14 cellular contexts compared by ENCODE assay signal in genomic region chr2:216741223-216741593, GRCh38. TPM values are rescaled to one million over a fixed set of nuclear protein-coding genes. Genes with fewer than 3 reads are reported as not detected.
"Had no signal": no experiment of that assay in that cellular context is flagged by ENCODE, and none has a peak within 500 bp of the region (broad histone marks: within the 10 kb centered on the region; RNA-seq: fewer than 3 reads in every experiment).

No MANE protein-coding gene starts in this region.

- H3K36me3 ChIP-seq: heart left ventricle had no signal

- H3K27me3 ChIP-seq: heart left ventricle had no signal

- H3K9me3 ChIP-seq: heart left ventricle, psoas muscle had no signal

- H3K4me1 ChIP-seq: foreskin keratinocyte, psoas muscle had no signal

- ATAC-seq: activated CD4-positive, alpha-beta T cell treated with anti-CD3 and anti-CD28 coated beads for 36 hours; activated naive CD4-positive, alpha-beta T cell treated with anti-CD3 and anti-CD28 coated beads, Interleukin-2, amount 50 U/mL, for 72 hours; activated T-cell treated with anti-CD3 and anti-CD28 coated beads, Interleukin-2, amount 50 U/mL, for 4 hours; foreskin keratinocyte had no signal

- H3K27ac ChIP-seq: coronary artery, foreskin keratinocyte, psoas muscle had no signal

- H3K4me3 ChIP-seq: coronary artery, heart left ventricle, psoas muscle had no signal

- DNase-seq: activated CD4-positive, alpha-beta memory T cell treated with anti-CD3 and anti-CD28 coated beads, Interleukin-2, amount 10 ng/mL, durations not matched to agents 7 days and 5 days; activated CD4-positive, alpha-beta T cell treated with anti-CD3 and anti-CD28 coated beads for 36 hours; activated effector memory CD4-positive, alpha-beta T cell treated with anti-CD3 and anti-CD28 coated beads, Interleukin-2, amount 50 U/mL, for 16 hours; activated T-cell treated with anti-CD3 and anti-CD28 coated beads, Interleukin-2, amount 50 U/mL, for 4 hours; central memory CD4-positive, alpha-beta T cell; foreskin keratinocyte; mesendoderm; psoas muscle; stimulated activated CD4-positive, alpha-beta T cell treated with anti-CD3 and anti-CD28 coated beads, Interleukin-1b, Interleukin-23, amount 100 ng/mL, for 48 hours; T-helper 2 cell; trophoblast cell had no signal

RNA-seq across cellular contexts. Expression of gene IGFBP5, which starts 45.9 kb away (rescaled TPM):
- total RNA-seq: activated CD4-positive, alpha-beta memory T cell treated with anti-CD3 and anti-CD28 coated beads, Interleukin-2, amount 10 ng/mL, durations not matched to agents 7 days and 5 days; activated CD4-positive, alpha-beta T cell treated with anti-CD3 and anti-CD28 coated beads for 36 hours had no signal
